ENCODE assay signal across 1 cellular context in the genomic region with DNA sequence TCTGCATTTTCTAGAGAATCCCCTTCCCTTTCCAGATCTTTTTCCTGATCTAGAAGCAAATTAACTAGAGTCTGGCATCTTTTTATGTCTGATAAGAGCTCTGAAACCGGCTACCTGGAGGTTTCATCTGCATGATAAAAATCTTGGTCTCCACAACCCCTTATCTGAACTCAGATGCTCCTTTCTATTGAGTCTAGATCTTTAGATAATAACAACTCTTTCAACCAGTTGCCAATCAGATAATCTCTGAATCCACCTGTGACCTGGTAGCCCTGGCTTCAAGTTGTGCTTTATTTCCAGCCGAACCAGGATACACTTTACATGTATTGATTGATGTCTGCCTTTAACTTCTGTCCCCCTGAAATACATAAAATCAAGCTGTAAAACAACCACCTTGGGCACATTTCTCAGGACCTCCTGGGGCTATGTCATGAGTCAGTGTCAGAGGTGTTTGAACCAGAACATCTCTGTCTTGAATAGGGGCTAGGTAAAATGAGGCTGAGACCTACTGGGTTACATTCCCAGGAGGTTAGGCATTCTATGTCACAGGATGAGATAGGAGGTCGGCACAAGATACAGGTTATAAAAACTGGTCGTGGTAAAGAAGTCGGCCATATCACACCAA.
TF ChIP-seq lines count a peak whose summit lies in the region.

No MANE protein-coding gene starts in this region.

TF ChIP-seq in GM23338, 12 proteins besides CTCF, POLR2A, EP300 and RAD21 (continued from another document):
- no peak for TF ChIP-seq ZNF462 (CRISPR knock-in tag; IDR thresholded peaks at IDR 0.05)
- no peak for TF ChIP-seq CREB1 (CRISPR knock-in tag; IDR thresholded peaks at IDR 0.05; ENCODE audit: low read depth)
- TF ChIP-seq STAT1 (IDR thresholded peaks at IDR 0.05; ENCODE audit: unreplicated experiment), result no peak
- no peak for TF ChIP-seq ZNF114 (CRISPR knock-in tag; IDR thresholded peaks at IDR 0.05)
- TF ChIP-seq POLR2AphosphoS5 (IDR thresholded peaks at IDR 0.05; ENCODE audit: low read depth), result no peak
- no peak for TF ChIP-seq EZH2 (IDR thresholded peaks at IDR 0.05; ENCODE audit: low read depth, unreplicated experiment)
